In genomic region chr3:156150434-156151066, GRCh38 we compare ENCODE assay signal across 8 cellular contexts. TPM values are rescaled to one million over a fixed set of nuclear protein-coding genes. Genes with fewer than 3 reads are reported as not detected.
DNase-seq lines count a peak whose midpoint lies in the region; ATAC-seq, FAIRE-seq and TF ChIP-seq lines count a peak whose summit lies in the region.

No MANE protein-coding gene starts in this region.

- H4K20me1 ChIP-seq in mammary epithelial cell (ENCODE audit: insufficient read depth, low read length): no peaks in the 10 kb centered on the region

- no peaks in the 10 kb centered on the region for H3K79me2 ChIP-seq in mammary epithelial cell (ENCODE audit: insufficient read depth, low read length)

- no peak overlapping the region for H3K4me3 Mint-ChIP-seq in Calu3 (ENCODE audit: low read depth, unreplicated experiment)

- H3K27me3 ChIP-seq in RWPE2 (ENCODE audit: insufficient read depth, poor library complexity, severe bottlenecking) (no peaks in the 10 kb centered on the region), mammary epithelial cell (ENCODE audit: insufficient read depth, low read length) (no peaks in the 10 kb centered on the region)

- BruUV-seq in Calu3 (replicated peaks; lab: Mats Ljungman, UMichigan) (no TSS peak), mammary epithelial cell (replicated peaks; lab: Mats Ljungman, UMichigan) (no TSS peak)

- H3K4me1 Mint-ChIP-seq in Calu3 (ENCODE audit: low read depth, unreplicated experiment): peaks cover 8% of the 10 kb centered on the region

- CTCF ChIA-PET in Calu3 (lab: Charles Lee): interaction anchor here (0.6 to 2.7 kb wide), 18 partner anchors 20 to 1051 kb away, joined by 3 to 63 read pairs (median 4); no protein-coding TSS in a partner anchor
- CTCF ChIA-PET in mammary epithelial cell (lab: Charles Lee; ENCODE audit: low non-redundant PET): interaction anchor here (0.6 to 1.3 kb wide), 5 partner anchors 11 to 983 kb away, joined by 3 to 7 read pairs (median 5); no protein-coding TSS in a partner anchor

- 10% methylated on average over 8 of the region's 8 CpGs for WGBS in mammary epithelial cell (ENCODE audit: low coverage, missing lambda C conversion rate)

- H3K4me1 ChIP-seq in RWPE2 (ENCODE audit: insufficient read depth, poor library complexity, severe bottlenecking) (no peaks in the 10 kb centered on the region), mammary epithelial cell (ENCODE audit: insufficient read depth, low read length) (no peaks in the 10 kb centered on the region)

- DNase-seq in Calu3 (peak; percentile 64), GM19239 (ENCODE audit: insufficient read length, low spot score) (no peak), Kasumi-1 (lab: John Stamatoyannopoulos, UW) (peak; percentile 67 to 80), RWPE2 (ENCODE audit: low spot score) (no peak), mammary epithelial cell (peak; percentile 44), OCI-M2 (lab: John Stamatoyannopoulos, UW; ENCODE audit: unreplicated experiment) (no peak)
- DNase-seq in stimulated activated CD4-positive, alpha-beta T cell treated with anti-CD3 and anti-CD28 coated beads, Interleukin-2, amount 100 ng/mL, for 4 hours (ENCODE audit: low read depth): peak; percentile 11

- H3K27ac ChIP-seq in RWPE2 (ENCODE audit: poor library complexity, severe bottlenecking): no peak overlapping the region
- H3K27ac ChIP-seq in mammary epithelial cell (ENCODE audit: insufficient read depth, low read depth, low read length): no peak overlapping the region

- H3K36me3 Mint-ChIP-seq in Calu3 (ENCODE audit: insufficient read depth, unreplicated experiment): no peaks in the 10 kb centered on the region

- in situ Hi-C loops in mammary epithelial cell (cut with MboI; ENCODE audit: low sequenced_read_pairs in 2 of 2): loop anchor here (5.0 to 25.0 kb wide), 3 partner anchors 354 to 987 kb away; no protein-coding TSS in a partner anchor

- H3K36me3 ChIP-seq in RWPE2 (ENCODE audit: low read depth): no peaks in the 10 kb centered on the region
- no peaks in the 10 kb centered on the region for H3K36me3 ChIP-seq in mammary epithelial cell (ENCODE audit: insufficient read depth, low read length)

- peak overlapping the region; percentile 27 for H2AFZ ChIP-seq in mammary epithelial cell (ENCODE audit: low read depth, low read length)

- FAIRE-seq in GM19239 (lab: Jason Lieb, UNC) (peak; percentile 90), islet of Langerhans (lab: Jason Lieb, UNC) (peak; percentile 98)

- ATAC-seq in RWPE2 (ENCODE audit: low read depth): peak; percentile 70

- H3K4me2 ChIP-seq in mammary epithelial cell (ENCODE audit: insufficient read depth, low read depth, low read length): no peak overlapping the region

- H3K9me3 Mint-ChIP-seq in Calu3 (ENCODE audit: low read depth, unreplicated experiment): peaks cover 5% of the 10 kb centered on the region

- H3K27me3 Mint-ChIP-seq in Calu3 (ENCODE audit: unreplicated experiment): peaks cover 49% of the 10 kb centered on the region

- dilution Hi-C loops in mammary epithelial cell (cut with HindIII; ENCODE audit: low sequenced_read_pairs): no loop called here

- H3K27ac Mint-ChIP-seq in Calu3 (ENCODE audit: unreplicated experiment): no peak overlapping the region

- TF ChIP-seq CTCF in Calu3 (IDR thresholded peaks at IDR 0.05; ENCODE audit: unreplicated experiment): peak; percentile 92
- TF ChIP-seq CTCF in RWPE2 (IDR thresholded peaks at IDR 0.05; ENCODE audit: poor library complexity, severe bottlenecking): peak; percentile 92
- peak; percentile 90 to 99 for TF ChIP-seq CTCF in mammary epithelial cell (conservative IDR thresholded peaks at IDR 0.05 in 1 of 2, IDR thresholded peaks at IDR 0.05 in 1 of 2; ENCODE audit: extremely low read depth in 1 of 2, insufficient read depth in 1 of 2, low read depth in 1 of 2, low read length in 2 of 2)

- no peaks in the 10 kb centered on the region for H3K9me3 ChIP-seq in RWPE2 (ENCODE audit: severe bottlenecking)
- no peaks in the 10 kb centered on the region for H3K9me3 ChIP-seq in mammary epithelial cell (replicated peaks; ENCODE audit: insufficient read depth, low read length)

- intact Hi-C loops in Calu3 (cut with micrococcal nuclease; ENCODE audit: unreplicated experiment): loop anchor here (1.0 to 5.0 kb wide), 9 partner anchors 152 to 987 kb away; partner anchors contain the start of gene TIPARP
- intact Hi-C loops in mammary epithelial cell (cut with micrococcal nuclease): loop anchor here (1.0 to 5.0 kb wide), 9 partner anchors 138 to 1089 kb away; partner anchors contain the start of gene TIPARP

- H3K9ac ChIP-seq in mammary epithelial cell (ENCODE audit: insufficient read depth, low read length): no peak overlapping the region

- H3K4me3 ChIP-seq in RWPE2 (ENCODE audit: severe bottlenecking) (no peak overlapping the region), mammary epithelial cell (replicated peaks in 1 of 3; ENCODE audit: insufficient read depth in 1 of 3, low read depth in 2 of 3, low read length in 3 of 3) (no peak overlapping the region)

RNA-seq across cellular contexts. Expression of gene KCNAB1, which starts 30.2 kb away (rescaled TPM):
- 0.51 and 1.6 TPM in 2 replicates for total RNA-seq in Calu3 (2022)
- under 1 TPM; 0.17 to 0.71 TPM for total RNA-seq in mammary epithelial cell
- not detected for polyA plus RNA-seq in mammary epithelial cell
- not detected for polyA minus RNA-seq in mammary epithelial cell

Comparison
In these comparisons a context has a peak if more than half of its experiments do, and no peak if none do; other contexts are left out.
1. DNase-seq: peak in Calu3 (single experiment), Kasumi-1 (2 of 2), mammary epithelial cell (single experiment) and stimulated activated CD4-positive, alpha-beta T cell treated with anti-CD3 and anti-CD28 coated beads, Interleukin-2, amount 100 ng/mL, for 4 hours (single experiment); none in GM19239 (single experiment), RWPE2 (single experiment) and OCI-M2 (single experiment).
2. Peak in every context shown above with its lines, with median percentiles within 50 percentile points of each other: CTCF ChIP-seq.